Comparison of ENCODE assay signal across 20 cellular contexts in the genomic region with DNA sequence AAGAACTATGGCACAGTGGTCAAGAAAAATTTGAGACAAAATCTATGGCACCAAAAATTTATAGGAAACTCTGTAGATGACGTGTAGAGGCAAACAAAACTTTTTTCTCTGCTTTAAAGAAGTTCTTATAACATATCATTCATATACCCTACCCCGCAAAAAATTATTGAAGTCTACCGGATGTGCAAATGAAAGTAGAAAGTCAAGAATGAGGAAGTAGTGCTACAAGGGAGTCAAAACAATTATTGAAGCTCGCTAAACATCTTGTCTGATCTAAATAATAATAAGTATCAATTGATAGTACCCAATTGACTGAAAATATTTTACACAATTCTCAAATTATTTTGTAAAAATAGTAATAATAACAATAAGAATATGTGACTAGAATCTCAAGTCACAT.
"Had no signal": no experiment of that assay in that cellular context is flagged by ENCODE, and none has a peak within 500 bp of the region (broad histone marks: within the 10 kb centered on the region; RNA-seq: fewer than 3 reads in every experiment).

No MANE protein-coding gene starts in this region.

- ATAC-seq: gastroesophageal sphincter; left cardiac atrium; lower lobe of right lung; naive thymus-derived CD4-positive, alpha-beta T cell; psoas muscle; right lobe of liver; stimulated activated naive CD8-positive, alpha-beta T cell treated with anti-CD3 and anti-CD28 coated beads, Interleukin-15, amount 100 ng/mL, for 72 hours had no signal

- DNase-seq: colonic mucosa; dermis blood vessel endothelial cell; esophagus squamous epithelium; foreskin fibroblast; kidney; left cardiac atrium; left ventricle myocardium inferior; lower lobe of right lung; mesenchymal stem cell; midbrain; naive thymus-derived CD4-positive, alpha-beta T cell; nephron progenitor cell; psoas muscle; retina; right lobe of liver; stimulated activated CD4-positive, alpha-beta T cell treated with anti-CD3 and anti-CD28 coated beads, Interleukin-4, amount 100 ng/mL, for 4 hours; stimulated activated naive B cell treated with anti-CD40 and anti-IgM and Interleukin-4, amounts not matched to agents 10 μg/mL and 1 μg/mL and 100 μg/mL, for 72 hours; stimulated activated naive CD8-positive, alpha-beta T cell treated with anti-CD3 and anti-CD28 coated beads, Interleukin-15, amount 100 ng/mL, for 72 hours; testis had no signal
